ENCODE assay signal across 8 cellular contexts in genomic region chr19:52570005-52570861, GRCh38. TPM values are rescaled to one million over a fixed set of nuclear protein-coding genes. Genes with fewer than 3 reads are reported as not detected.
DNase-seq lines count a peak whose midpoint lies in the region; ATAC-seq and TF ChIP-seq lines count a peak whose summit lies in the region.

Gene ZNF701, plus strand, starts transcription at chr19:52570287. Its CDS starts 3,861 bp downstream, at chr19:52574148.

- peak within 1 kb of the TSS; percentile 90 for H3K18ac ChIP-seq in IMR-90 (ENCODE audit: low read depth, low read length)

- peak within 1 kb of the TSS; percentile 97 for H3K9ac ChIP-seq in IMR-90 (ENCODE audit: low read depth, low read length)

- H2AK5ac ChIP-seq in IMR-90 (ENCODE audit: low read depth, low read length) = peak within 1 kb of the TSS; percentile 80

- peak within 1 kb of the TSS; percentile 93 for H3K27ac Mint-ChIP-seq in activated naive CD4-positive, alpha-beta T cell treated with anti-CD3 and anti-CD28 coated beads for 36 hours

- peak within 1 kb of the TSS; percentile 92 for H3K4me3 Mint-ChIP-seq in activated naive CD4-positive, alpha-beta T cell treated with anti-CD3 and anti-CD28 coated beads for 36 hours

- H3K4ac ChIP-seq in IMR-90 (ENCODE audit: low read depth, low read length) = peak within 1 kb of the TSS; percentile 85

- H3K27me3 ChIP-seq in IMR-90 (ENCODE audit: control insufficient read depth, insufficient read depth, low read length) = no peaks in the 10 kb centered on the region
- H3K27me3 ChIP-seq in gastroesophageal sphincter = no peaks in the 10 kb centered on the region
- H3K27me3 ChIP-seq in neutrophil = no peaks in the 10 kb centered on the region

- peak within 1 kb of the TSS; percentile 78 for H3K4me3 ChIP-seq in IMR-90 (ENCODE audit: insufficient read depth, low read depth, low read length)
- peak within 1 kb of the TSS; percentile 75 to 84 for H3K4me3 ChIP-seq in gastroesophageal sphincter
- H3K4me3 ChIP-seq in neutrophil (ENCODE audit: low read depth in 1 of 2, low read length in 1 of 2) = peak within 1 kb of the TSS; percentile 90 to 92

- H2BK20ac ChIP-seq in IMR-90 (ENCODE audit: low read depth, low read length) = no peak within 1 kb of the TSS

- dilution Hi-C loops in IMR-90 (cut with HindIII; ENCODE audit: low sequenced_read_pairs, unreplicated experiment) = no loop called here

- peak within 1 kb of the TSS; percentile 94 for H3K23ac ChIP-seq in IMR-90 (ENCODE audit: low read depth, low read length)

- DNase-seq in COR-L47 (lab: John Stamatoyannopoulos, UW) = peak; percentile 85
- peak; percentile 88 for DNase-seq in IMR-90
- DNase-seq in SHP77 treated with DMSO at 0.1 percent for 48 hours (lab: John Stamatoyannopoulos, UW) = peak; percentile 23
- DNase-seq in activated naive CD4-positive, alpha-beta T cell treated with anti-CD3 and anti-CD28 coated beads for 36 hours = peak; percentile 97

- H3K27ac ChIP-seq in IMR-90 (ENCODE audit: insufficient read depth, low read length) (peak within 1 kb of the TSS; percentile 94), gastroesophageal sphincter (peak within 1 kb of the TSS; percentile 68 to 88 (median 84)), neutrophil (peak within 1 kb of the TSS; percentile 92)

- H4K91ac ChIP-seq in IMR-90 (ENCODE audit: insufficient read depth, low read depth, low read length) = peak within 1 kb of the TSS; percentile 86

- H3K4me1 Mint-ChIP-seq in activated naive CD4-positive, alpha-beta T cell treated with anti-CD3 and anti-CD28 coated beads for 36 hours (ENCODE audit: low read depth) = peaks cover 31% of the 10 kb centered on the region

- CTCF ChIA-PET in IMR-90 (lab: Yijun Ruan, JAX) = no interaction called here
- CTCF ChIA-PET in activated naive CD4-positive, alpha-beta T cell treated with anti-CD3 and anti-CD28 coated beads for 36 hours (lab: Charles Lee) = no interaction called here

- H3K4me1 ChIP-seq in IMR-90 (ENCODE audit: control insufficient read depth, insufficient read depth, low read length) (no peaks in the 10 kb centered on the region), gastroesophageal sphincter (peaks cover 0 to 27% (median 4%) of the 10 kb centered on the region in 3 donors), neutrophil (ENCODE audit: control insufficient read depth in 1 of 2, insufficient read depth in 1 of 2, low read depth in 1 of 2, low read length in 1 of 2) (peaks cover 11 to 13% of the 10 kb centered on the region in 2 experiments)

- H4K5ac ChIP-seq in IMR-90 (ENCODE audit: low read depth, low read length) = peak within 1 kb of the TSS; percentile 88

- peak within 1 kb of the TSS; percentile 86 for H3K4me2 ChIP-seq in IMR-90 (ENCODE audit: low read depth, low read length)

- H3K36me3 Mint-ChIP-seq in activated naive CD4-positive, alpha-beta T cell treated with anti-CD3 and anti-CD28 coated beads for 36 hours (ENCODE audit: low read depth) = peaks cover 62% of the 10 kb centered on the region

- peaks cover 39% of the 10 kb centered on the region for H3K9me3 Mint-ChIP-seq in activated naive CD4-positive, alpha-beta T cell treated with anti-CD3 and anti-CD28 coated beads for 36 hours

- H3K9me3 ChIP-seq in IMR-90 (ENCODE audit: control insufficient read depth, insufficient read depth, low read length) (peaks cover 5% of the 10 kb centered on the region; the same call in 1 of the 2 replicates), gastroesophageal sphincter (no peaks in the 10 kb centered on the region), neutrophil (no peaks in the 10 kb centered on the region)

- peak within 1 kb of the TSS; percentile 98 for H2AK9ac ChIP-seq in IMR-90 (replicated peaks; ENCODE audit: low read depth, low read length, poor library complexity)

- H3K27me3 Mint-ChIP-seq in activated naive CD4-positive, alpha-beta T cell treated with anti-CD3 and anti-CD28 coated beads for 36 hours (ENCODE audit: low read depth) = no peaks in the 10 kb centered on the region

- H2BK5ac ChIP-seq in IMR-90 (ENCODE audit: low read depth, low read length, poor library complexity, severe bottlenecking) = peak within 1 kb of the TSS; percentile 93

- POLR2A ChIA-PET in IMR-90 (lab: Charles Lee; ENCODE audit: unreplicated experiment) = no interaction called here

- peak within 1 kb of the TSS; percentile 61; the same call in 1 of the 3 replicates for H2BK15ac ChIP-seq in IMR-90 (ENCODE audit: low read depth, low read length)

- no peaks in the 10 kb centered on the region for H3K9me1 ChIP-seq in IMR-90 (ENCODE audit: insufficient read depth, low read length)

- WGBS in IMR-90 (ENCODE audit: extremely low coverage in 2 of 2, insufficient read length in 1 of 2), 2 experiments = 2% methylated on average over 28 of the region's 57 CpGs; no CpG with 5 or more reads in 1 of the 2 experiments
- 0 to 1% methylated on average over 18 to 30 of the region's 57 CpGs for WGBS in gastroesophageal sphincter (ENCODE audit: low coverage in 1 of 2), 2 donors

- in situ Hi-C loops in IMR-90 (cut with MboI; ENCODE audit: low sequenced_read_pairs) = no loop called here

- H3K14ac ChIP-seq in IMR-90 (replicated peaks; ENCODE audit: low read depth, low read length) = peak within 1 kb of the TSS; percentile 91

- H3K36me3 ChIP-seq in IMR-90 (ENCODE audit: control insufficient read depth, insufficient read depth, low read length) (peaks cover 15% of the 10 kb centered on the region), gastroesophageal sphincter (peaks cover 0 to 30% of the 10 kb centered on the region in 2 donors), neutrophil (peaks cover 34% of the 10 kb centered on the region)

- no peaks in the 10 kb centered on the region for H4K20me1 ChIP-seq in IMR-90 (ENCODE audit: insufficient read depth, low read length)

- peaks cover 17 to 24% of the 10 kb centered on the region in 2 experiments for H3K79me1 ChIP-seq in IMR-90 (ENCODE audit: low read depth in 1 of 2, low read length in 2 of 2)

- peak within 1 kb of the TSS; percentile 59; the same call in 1 of the 2 replicates for H2BK120ac ChIP-seq in IMR-90 (ENCODE audit: low read depth, low read length)

- intact Hi-C loops in IMR-90 (cut with micrococcal nuclease) = no loop called here
- intact Hi-C loops in activated naive CD4-positive, alpha-beta T cell treated with anti-CD3 and anti-CD28 coated beads for 36 hours (cut with micrococcal nuclease) = loop anchor here (1.0 kb wide), 4 partner anchors 27 to 120 kb away; partner anchors contain the start of gene ZNF808

- TF ChIP-seq POLR2A in IMR-90 (IDR thresholded peaks at IDR 0.05; ENCODE audit: low read depth, low read length) (peak; percentile 90), gastroesophageal sphincter (IDR thresholded peaks at IDR 0.05) (peak; percentile 81 to 86)

- TF ChIP-seq CTCF in IMR-90 (conservative IDR thresholded peaks at IDR 0.05; ENCODE audit: low read depth, low read length) (peak; percentile 20; the same call in 1 of the 2 replicates), gastroesophageal sphincter (IDR thresholded peaks at IDR 0.05) (peak in 3 of 4 experiments; percentile 21 to 53 (median 25)), neutrophil (IDR thresholded peaks at IDR 0.05) (peak; percentile 77), subcutaneous adipose tissue (IDR thresholded peaks at IDR 0.05; ENCODE audit: low read depth) (no peak)

- ATAC-seq in GM21423 (IDR thresholded peaks at IDR 0.05; ENCODE audit: unreplicated experiment) (peak; percentile 94), IMR-90 (ENCODE audit: low read depth) (peak; percentile 99), gastroesophageal sphincter (peak; percentile 100)

- peak within 1 kb of the TSS; percentile 65 to 91 for H4K8ac ChIP-seq in IMR-90 (ENCODE audit: low read depth in 2 of 2, low read length in 2 of 2)

- no peak for TF ChIP-seq EP300 in gastroesophageal sphincter (IDR thresholded peaks at IDR 0.05)

- H2AFZ ChIP-seq in IMR-90 (replicated peaks; ENCODE audit: low read length, poor library complexity) = peak within 1 kb of the TSS; percentile 91

- no TSS peak for BruUV-seq in IMR-90 (replicated peaks; lab: Mats Ljungman, UMichigan)

- no peak for TF ChIP-seq RAD21 in IMR-90 (IDR thresholded peaks at IDR 0.05; ENCODE audit: low read length)

- H3K56ac ChIP-seq in IMR-90 (ENCODE audit: extremely low read depth, insufficient read depth, low read length) = peak within 1 kb of the TSS; percentile 88

TF ChIP-seq in IMR-90, 13 proteins besides CTCF, POLR2A, EP300 and RAD21:
- TF ChIP-seq SMC3 (IDR thresholded peaks at IDR 0.05; ENCODE audit: low read depth, low read length) = no peak
- TF ChIP-seq ELK1 (IDR thresholded peaks at IDR 0.05; ENCODE audit: borderline replicate concordance, low read depth, low read length) = peak; percentile 7; the same call in 1 of the 2 replicates
- TF ChIP-seq MXI1 (IDR thresholded peaks at IDR 0.05; ENCODE audit: borderline replicate concordance, low read depth, low read length) = peak; percentile 80

RNA-seq across cellular contexts. Expression of gene ZNF701, which starts in this region (rescaled TPM):
- 12.2 and 12.5 TPM in 2 replicates for total RNA-seq in IMR-90 (2012; rRNA removed)
- polyA plus RNA-seq in IMR-90 (2012; rRNA removed) = 3.1 and 3.8 TPM in 2 replicates
- 1.1 and 1.5 TPM in 2 replicates for polyA plus RNA-seq in IMR-90 (2012; cell fraction: cytosol; rRNA removed)
- 3.0 and 9.6 TPM in 2 replicates for polyA plus RNA-seq in IMR-90 (2012; cell fraction: nucleus; rRNA removed; ENCODE audit: low replicate concordance)
- 10 to 100 TPM; 13.8 to 15.0 TPM for total RNA-seq in activated naive CD4-positive, alpha-beta T cell treated with anti-CD3 and anti-CD28 coated beads for 36 hours
- 10 to 100 TPM; 10.8 to 16.8 (median 11.8) TPM for total RNA-seq in gastroesophageal sphincter
- total RNA-seq in subcutaneous adipose tissue = 10 to 100 TPM; 12.2 to 21.1 (median 17.6) TPM

Comparison
In these comparisons a context has a peak if more than half of its experiments do, and no peak if none do; other contexts are left out.
1. Peak in every context shown above with its lines: DNase-seq, ATAC-seq, H3K4me3 ChIP-seq and H3K27ac ChIP-seq.
2. DNase-seq: peak in every context shown above with its lines; median percentile 97 in activated naive CD4-positive, alpha-beta T cell treated with anti-CD3 and anti-CD28 coated beads for 36 hours; 88 in IMR-90; 85 in COR-L47; 23 in SHP77 treated with DMSO at 0.1 percent for 48 hours.